ENCODE assay signal across 1 cellular context in genomic region chr10:45373783-45374450, GRCh38.
TF ChIP-seq lines count a peak whose summit lies in the region.

TSS of gene ALOX5 (plus strand) at chr10:45374216. CDS start at chr10:45374280, 64 bp downstream.

TF ChIP-seq in HEK293, 187 proteins besides CTCF, POLR2A, EP300 and RAD21 (continued from another document):
- peak; percentile 62 for TF ChIP-seq PRDM10 (tag by site-specific recombination; IDR thresholded peaks at IDR 0.05)
- TF ChIP-seq REPIN1 (tag by site-specific recombination; IDR thresholded peaks at IDR 0.05; ENCODE audit: low read depth), result no peak
- TF ChIP-seq ZNF274 (IDR thresholded peaks at IDR 0.05; ENCODE audit: low read length), result no peak
- no peak for TF ChIP-seq ZNF274 (tag by site-specific recombination; IDR thresholded peaks at IDR 0.05; ENCODE audit: borderline replicate concordance)
- no peak for TF ChIP-seq PRDM6 (tag by site-specific recombination; IDR thresholded peaks at IDR 0.05)
- TF ChIP-seq ZIC2 (tag by site-specific recombination; IDR thresholded peaks at IDR 0.05), result 0 out of 2 replicates have a peak, but pooled peaks have one; percentile 24
